ENCODE assay signal across 16 cellular contexts in the genomic region with DNA sequence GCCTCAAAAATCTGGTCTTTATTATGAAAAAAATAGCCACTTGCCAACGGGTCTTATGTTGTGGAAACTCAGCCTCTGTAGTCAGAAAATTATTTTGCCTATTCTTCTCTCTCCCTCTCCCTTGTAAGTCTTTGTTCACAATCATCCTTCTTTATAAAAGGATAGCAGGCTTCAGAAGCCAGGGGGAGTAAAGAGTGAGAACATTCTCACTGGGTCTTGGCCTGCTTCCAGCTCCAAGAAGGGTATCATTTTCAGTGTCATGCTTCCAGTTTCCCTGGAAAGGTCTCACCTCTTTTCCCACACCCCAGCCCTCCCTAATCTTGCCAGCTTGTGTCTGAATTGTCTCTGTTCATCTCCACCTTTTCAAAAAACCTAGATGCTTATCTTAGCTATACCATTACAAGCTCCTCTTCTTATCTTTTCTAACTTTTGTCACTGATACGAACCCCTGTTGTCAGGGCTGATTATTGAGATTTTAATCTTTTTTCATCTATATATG.
A peak's percentile ranks its signal among the peaks of the same experiment; 100 is the strongest.
DNase-seq lines count a peak whose midpoint lies in the region; TF ChIP-seq lines count a peak whose summit lies in the region.
"Had no signal": no experiment of that assay in that cellular context is flagged by ENCODE, and none has a peak within 500 bp of the region (broad histone marks: within the 10 kb centered on the region; RNA-seq: fewer than 3 reads in every experiment).

No MANE protein-coding gene starts in this region.

- H3K4me1 Mint-ChIP-seq in nephron: no peaks in the 10 kb centered on the region
- H3K4me1 Mint-ChIP-seq: CD4-positive, alpha-beta memory T cell; central memory CD8-positive, alpha-beta T cell; natural killer cell had no signal

- H3K27ac Mint-ChIP-seq in nephron: no peak overlapping the region
- H3K27ac Mint-ChIP-seq: CD4-positive, alpha-beta memory T cell; natural killer cell had no signal

- H3K4me3 Mint-ChIP-seq in nephron: no peak overlapping the region
- H3K4me3 Mint-ChIP-seq: CD4-positive, alpha-beta memory T cell; central memory CD8-positive, alpha-beta T cell; natural killer cell had no signal

- H3K27me3 Mint-ChIP-seq in nephron (ENCODE audit: low read depth): no peaks in the 10 kb centered on the region
- H3K27me3 Mint-ChIP-seq: CD4-positive, alpha-beta memory T cell; central memory CD8-positive, alpha-beta T cell had no signal

- H3K9me3 Mint-ChIP-seq in nephron: no peaks in the 10 kb centered on the region
- H3K9me3 Mint-ChIP-seq: central memory CD8-positive, alpha-beta T cell had no signal

- peak in 2 of 3 experiments; percentile 33 to 36 for TF ChIP-seq CTCF in nephron (IDR thresholded peaks at IDR 0.05; ENCODE audit: unreplicated experiment in 3 of 3)

- H3K36me3 Mint-ChIP-seq in nephron (ENCODE audit: low read depth): no peaks in the 10 kb centered on the region
- H3K36me3 Mint-ChIP-seq: CD4-positive, alpha-beta memory T cell; natural killer cell had no signal

- DNase-seq in NCI-H2029 (lab: John Stamatoyannopoulos, UW) (peak; percentile 7), NCI-H2029 treated with DMSO at 0.1 percent for 48 hours (lab: John Stamatoyannopoulos, UW) (no peak), NCI-H128 (lab: John Stamatoyannopoulos, UW; ENCODE audit: unreplicated experiment) (peak; percentile 68), RKO (ENCODE audit: low spot score) (peak; percentile 1), DMS79 treated with DMSO at 0.1 percent for 48 hours (lab: John Stamatoyannopoulos, UW) (no peak), NCI-H1694 treated with DMSO at 0.1 percent for 48 hours (lab: John Stamatoyannopoulos, UW) (no peak), ecto neural progenitor cell (ENCODE audit: low spot score) (no peak)
- DNase-seq: activated CD4-positive, alpha-beta T cell treated with anti-CD3 and anti-CD28 coated beads for 48 hours; CD4-positive, alpha-beta memory T cell; foreskin melanocyte; lower lobe of right lung; natural killer cell; NCI-H526 treated with DMSO at 0.1 percent for 48 hours; RPMI8226 had no signal

Comparison
In these comparisons a context has a peak if more than half of its experiments do, and no peak if none do; other contexts are left out.
1. DNase-seq: peak in NCI-H2029 (single experiment), NCI-H128 (single experiment) and RKO (single experiment); none in NCI-H2029 treated with DMSO at 0.1 percent for 48 hours (single experiment), DMS79 treated with DMSO at 0.1 percent for 48 hours (single experiment), NCI-H1694 treated with DMSO at 0.1 percent for 48 hours (single experiment) and ecto neural progenitor cell (single experiment).